25 cellular contexts compared by ENCODE assay signal in genomic region chr11:21654091-21654490, GRCh38.
DNase-seq lines count a peak whose midpoint lies in the region; ATAC-seq and TF ChIP-seq lines count a peak whose summit lies in the region.
"Had no signal": no experiment of that assay in that cellular context is flagged by ENCODE, and none has a peak within 500 bp of the region (broad histone marks: within the 10 kb centered on the region; RNA-seq: fewer than 3 reads in every experiment).

No MANE protein-coding gene starts in this region.

- H3K27ac ChIP-seq in A673 (ENCODE audit: low read depth, low read length, poor library complexity, severe bottlenecking) (no peak overlapping the region), colonic mucosa (no peak overlapping the region)
- H3K27ac ChIP-seq: breast epithelium, pancreas, sigmoid colon, SJCRH30, suprapubic skin, vagina, VCaP had no signal

- H3K9me3 ChIP-seq in A673 (ENCODE audit: low read depth, low read length, poor library complexity, severe bottlenecking) (no peaks in the 10 kb centered on the region), colonic mucosa (no peaks in the 10 kb centered on the region)
- H3K9me3 ChIP-seq: breast epithelium, pancreas, sigmoid colon, SJCRH30, suprapubic skin, vagina had no signal

- H3K27me3 ChIP-seq in A673 (replicated peaks; ENCODE audit: insufficient read depth, low read depth, low read length, poor library complexity) (no peaks in the 10 kb centered on the region), colonic mucosa (no peaks in the 10 kb centered on the region)
- H3K27me3 ChIP-seq: breast epithelium, pancreas, sigmoid colon, SJCRH30, suprapubic skin, vagina had no signal

- intact Hi-C loops in A673 (cut with micrococcal nuclease; ENCODE audit: unreplicated experiment) = loop anchor here (10.0 kb wide), 1 partner anchor 251 kb away; no protein-coding TSS in a partner anchor
- intact Hi-C loops in colonic mucosa (cut with DNase I) = no loop called here

- no peak overlapping the region for H3K9ac ChIP-seq in colonic mucosa (ENCODE audit: low read depth in 2 of 2, low read length in 2 of 2)

- CTCF ChIA-PET in A673 (lab: Charles Lee) (no interaction called here), GM10248 (lab: Yijun Ruan, JAX) (no interaction called here)

- BruUV-seq in A673 (replicated peaks; lab: Mats Ljungman, UMichigan) = no TSS peak

- H3K4me1 ChIP-seq in A673 (ENCODE audit: insufficient read depth, low read length, poor library complexity, severe bottlenecking) (peaks cover 11% of the 10 kb centered on the region), colonic mucosa (no peaks in the 10 kb centered on the region)
- H3K4me1 ChIP-seq: breast epithelium, sigmoid colon, SJCRH30, suprapubic skin, vagina had no signal

- TF ChIP-seq CTCF in A673 (conservative IDR thresholded peaks at IDR 0.05; ENCODE audit: low read depth, low read length) (no peak), colonic mucosa (IDR thresholded peaks at IDR 0.05) (no peak), GM10248 (IDR thresholded peaks at IDR 0.05; ENCODE audit: control extremely low read depth, extremely low read depth, low read depth, missing control alignments) (no peak)

- H3K36me3 ChIP-seq in A673 (ENCODE audit: insufficient read depth, low read length, poor library complexity, severe bottlenecking) = no peaks in the 10 kb centered on the region
- no peaks in the 10 kb centered on the region for H3K36me3 ChIP-seq in colonic mucosa
- H3K36me3 ChIP-seq: pancreas, sigmoid colon, SJCRH30, suprapubic skin, vagina had no signal

- POLR2A ChIA-PET in A673 (lab: Charles Lee; ENCODE audit: low non-redundant PET) = no interaction called here
- POLR2A ChIA-PET in GM10248 (lab: Yijun Ruan, JAX) = no interaction called here

- no peak for ATAC-seq in HG03097 (IDR thresholded peaks at IDR 0.05; ENCODE audit: low FRiP score, unreplicated experiment)
- ATAC-seq: activated naive CD8-positive, alpha-beta T cell treated with anti-CD3 and anti-CD28 coated beads, Interleukin-2, amount 50 U/mL, for 24 hours; left cardiac atrium; Panc1; pancreas had no signal

- H3K4me3 ChIP-seq in A673 (ENCODE audit: low read depth, low read length, poor library complexity, severe bottlenecking) (no peak overlapping the region), colonic mucosa (no peak overlapping the region)
- H3K4me3 ChIP-seq: breast epithelium, pancreas, sigmoid colon, SJCRH30, suprapubic skin, vagina had no signal

- DNase-seq in A673 (ENCODE audit: low spot score) (peak; percentile 85), NCI-H1092 (lab: John Stamatoyannopoulos, UW) (peak; percentile 56), NCI-H2029 treated with DMSO at 0.1 percent for 48 hours (lab: John Stamatoyannopoulos, UW) (peak; percentile 74), NCI-H748 treated with DMSO at 0.1 percent for 48 hours (lab: John Stamatoyannopoulos, UW) (peak; percentile 94), colonic mucosa (no peak), GM10248 (ENCODE audit: extremely low spot score) (no peak), nucleus accumbens (lab: John Stamatoyannopoulos, UW) (no peak)
- DNase-seq: activated CD4-positive, alpha-beta T cell treated with anti-CD3 and anti-CD28 coated beads, Interleukin-2, amount 50 U/mL, for 1 hour; activated CD8-positive, alpha-beta memory T cell treated with anti-CD3 and anti-CD28 coated beads, Interleukin-2, amount 50 U/mL, for 48 hours; activated effector memory CD4-positive, alpha-beta T cell treated with Interleukin-2 at 50 U/mL for 16 hours; activated naive CD8-positive, alpha-beta T cell treated with anti-CD3 and anti-CD28 coated beads, Interleukin-2, amount 50 U/mL, for 24 hours; CD4-positive, CD25-positive, alpha-beta regulatory T cell; cortex of kidney; left cardiac atrium; NCI-H526 treated with DMSO at 0.1 percent for 48 hours; pancreas; sigmoid colon; SJCRH30; T-helper 2 cell had no signal

Comparison
In these comparisons a context has a peak if more than half of its experiments do, and no peak if none do; other contexts are left out.
1. DNase-seq: peak in A673 (single experiment), NCI-H1092 (single experiment), NCI-H2029 treated with DMSO at 0.1 percent for 48 hours (single experiment) and NCI-H748 treated with DMSO at 0.1 percent for 48 hours (single experiment); none in colonic mucosa (single experiment), GM10248 (single experiment) and nucleus accumbens (0 of 56).